In the genomic region with DNA sequence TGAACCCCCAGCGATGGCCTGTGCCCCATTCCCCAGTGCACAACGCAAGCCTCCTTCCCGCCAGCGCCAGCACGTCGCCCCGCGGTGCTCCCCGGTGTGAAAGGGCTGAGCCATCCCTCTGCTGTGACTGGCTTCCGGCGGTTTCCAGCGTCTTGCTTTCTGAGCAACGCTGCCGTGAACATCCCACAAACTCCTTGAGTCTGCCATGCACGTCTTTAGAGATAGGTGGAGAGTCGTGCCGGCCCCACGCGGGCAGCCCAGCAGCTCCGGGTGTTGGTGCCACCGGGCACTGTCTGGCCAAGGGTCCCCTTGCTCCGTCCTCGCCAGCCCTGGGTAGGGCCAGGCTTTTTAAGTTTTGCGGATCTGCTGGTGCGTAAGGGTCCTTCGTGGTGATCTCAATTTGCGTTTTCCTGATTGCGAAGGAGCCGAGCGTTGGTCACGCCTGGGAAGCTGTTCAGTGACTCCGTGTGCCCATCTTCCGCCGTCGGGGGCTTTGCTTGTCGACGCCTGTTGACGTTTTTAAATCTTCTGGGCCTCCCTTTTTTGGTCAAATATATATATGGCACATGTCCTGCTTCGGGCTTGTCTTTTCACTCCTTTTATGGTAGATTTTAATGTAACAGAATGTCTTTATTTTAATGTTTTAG, we compare ENCODE assay signal across 12 cellular contexts.
DNase-seq lines count a peak whose midpoint lies in the region; ATAC-seq and TF ChIP-seq lines count a peak whose summit lies in the region.
"Had no signal": no experiment of that assay in that cellular context is flagged by ENCODE, and none has a peak within 500 bp of the region (broad histone marks: within the 10 kb centered on the region; RNA-seq: fewer than 3 reads in every experiment).

No MANE protein-coding gene starts in this region.

- no peaks in the 10 kb centered on the region for H3K36me3 ChIP-seq in right atrium auricular region
- H3K36me3 ChIP-seq in naive thymus-derived CD4-positive, alpha-beta T cell (ENCODE audit: control insufficient read depth in 2 of 3, insufficient read depth in 3 of 3, low read length in 3 of 3), result no peaks in the 10 kb centered on the region
- H3K36me3 ChIP-seq in suprapubic skin, result no peaks in the 10 kb centered on the region
- H3K36me3 ChIP-seq: ovary had no signal

- H3K4me3 Mint-ChIP-seq in activated T-helper 2 cell treated with anti-CD3 and anti-CD28 coated beads, Interferon-gamma antibody, Interleukin-2, Interleukin-4, amounts not matched to agents 10 μg/mL and 5 μg/mL and 100 μg/mL, durations not matched to agents 14 hours and 24 hours and 36 hours (ENCODE audit: low read depth), result peak overlapping the region; percentile 61
- H3K4me3 Mint-ChIP-seq in naive thymus-derived CD4-positive, alpha-beta T cell, result peak overlapping the region; percentile 75 to 91 (median 84)

- DNase-seq in Right ventricle myocardium inferior (ENCODE audit: missing footprints) (peak; percentile 37), right atrium auricular region (ENCODE audit: low spot score) (no peak), suprapubic skin (ENCODE audit: low spot score in 2 of 2) (no peak), iPS-NIHi11 (ENCODE audit: low spot score) (no peak), NCI-H1436 treated with DMSO at 0.1 percent for 48 hours (lab: John Stamatoyannopoulos, UW) (no peak)
- peak; percentile 23 for DNase-seq in activated T-helper 2 cell treated with anti-CD3 and anti-CD28 coated beads, Interferon-gamma antibody, Interleukin-2, Interleukin-4, amounts not matched to agents 10 μg/mL and 5 μg/mL and 100 μg/mL, durations not matched to agents 14 hours and 24 hours and 36 hours (ENCODE audit: low spot score)
- peak in 6 of 9 donors; percentile 25 to 54 (median 44) for DNase-seq in naive thymus-derived CD4-positive, alpha-beta T cell
- DNase-seq: ACHN, cerebellar nuclear complex, NCI-H2171, ovary had no signal

- CTCF ChIA-PET in naive thymus-derived CD4-positive, alpha-beta T cell (lab: Charles Lee), result no interaction called here

- H3K4me3 ChIP-seq in right atrium auricular region, result no peak overlapping the region
- peak overlapping the region; percentile 37 for H3K4me3 ChIP-seq in naive thymus-derived CD4-positive, alpha-beta T cell (ENCODE audit: low read length)
- no peak overlapping the region for H3K4me3 ChIP-seq in suprapubic skin
- H3K4me3 ChIP-seq: ovary had no signal

- intact Hi-C loops in Right ventricle myocardium inferior (cut with DNase I), result no loop called here
- intact Hi-C loops in activated T-helper 2 cell treated with anti-CD3 and anti-CD28 coated beads, Interferon-gamma antibody, Interleukin-2, Interleukin-4, amounts not matched to agents 10 μg/mL and 5 μg/mL and 100 μg/mL, durations not matched to agents 14 hours and 24 hours and 36 hours (cut with micrococcal nuclease), result loop anchor here (10.0 kb wide), 1 partner anchor 154 kb away; a partner anchor contains a TSS
- intact Hi-C loops in naive thymus-derived CD4-positive, alpha-beta T cell (cut with micrococcal nuclease), result loop anchor here (5.0 to 10.0 kb wide), 4 partner anchors 164 to 457 kb away; no protein-coding TSS in a partner anchor

- TF ChIP-seq EP300 in suprapubic skin (IDR thresholded peaks at IDR 0.05), result no peak

- peaks cover 12% of the 10 kb centered on the region for H3K36me3 Mint-ChIP-seq in activated T-helper 2 cell treated with anti-CD3 and anti-CD28 coated beads, Interferon-gamma antibody, Interleukin-2, Interleukin-4, amounts not matched to agents 10 μg/mL and 5 μg/mL and 100 μg/mL, durations not matched to agents 14 hours and 24 hours and 36 hours (ENCODE audit: low read depth)
- peaks cover 0 to 11% (median 0%) of the 10 kb centered on the region in 5 donors for H3K36me3 Mint-ChIP-seq in naive thymus-derived CD4-positive, alpha-beta T cell

- H3K27me3 Mint-ChIP-seq in activated T-helper 2 cell treated with anti-CD3 and anti-CD28 coated beads, Interferon-gamma antibody, Interleukin-2, Interleukin-4, amounts not matched to agents 10 μg/mL and 5 μg/mL and 100 μg/mL, durations not matched to agents 14 hours and 24 hours and 36 hours (ENCODE audit: low read depth), result no peaks in the 10 kb centered on the region
- no peaks in the 10 kb centered on the region for H3K27me3 Mint-ChIP-seq in naive thymus-derived CD4-positive, alpha-beta T cell

- no peak for TF ChIP-seq CTCF in right atrium auricular region (IDR thresholded peaks at IDR 0.05)
- no peak for TF ChIP-seq CTCF in suprapubic skin (IDR thresholded peaks at IDR 0.05)

- WGBS in suprapubic skin, result 62% methylated on average over 39 of the region's 39 CpGs

- ATAC-seq in Right ventricle myocardium inferior, result no peak
- ATAC-seq in naive thymus-derived CD4-positive, alpha-beta T cell, result peak; percentile 40
- no peak for ATAC-seq in GM18519 (IDR thresholded peaks at IDR 0.05; ENCODE audit: low FRiP score, unreplicated experiment)

- H3K4me1 Mint-ChIP-seq in activated T-helper 2 cell treated with anti-CD3 and anti-CD28 coated beads, Interferon-gamma antibody, Interleukin-2, Interleukin-4, amounts not matched to agents 10 μg/mL and 5 μg/mL and 100 μg/mL, durations not matched to agents 14 hours and 24 hours and 36 hours (ENCODE audit: low read depth), result peaks cover 30% of the 10 kb centered on the region
- peaks cover 37 to 74% (median 58%) of the 10 kb centered on the region in 7 donors for H3K4me1 Mint-ChIP-seq in naive thymus-derived CD4-positive, alpha-beta T cell

- H3K9me3 ChIP-seq in right atrium auricular region (peaks cover 0 to 6% of the 10 kb centered on the region in 2 donors), suprapubic skin (no peaks in the 10 kb centered on the region)
- peaks cover 0 to 6% (median 0%) of the 10 kb centered on the region in 3 experiments for H3K9me3 ChIP-seq in naive thymus-derived CD4-positive, alpha-beta T cell (ENCODE audit: control insufficient read depth in 2 of 3, low read length in 3 of 3)
- H3K9me3 ChIP-seq: ovary had no signal

- no peak for TF ChIP-seq POLR2A in suprapubic skin (IDR thresholded peaks at IDR 0.05)

- POLR2A ChIA-PET in naive thymus-derived CD4-positive, alpha-beta T cell (lab: Charles Lee), result interaction anchor here (0.8 to 1.9 kb wide), 7 partner anchors 9 to 257 kb away, joined by 3 to 12 read pairs (median 3); no protein-coding TSS in a partner anchor

- peaks cover 11% of the 10 kb centered on the region for H3K9me3 Mint-ChIP-seq in activated T-helper 2 cell treated with anti-CD3 and anti-CD28 coated beads, Interferon-gamma antibody, Interleukin-2, Interleukin-4, amounts not matched to agents 10 μg/mL and 5 μg/mL and 100 μg/mL, durations not matched to agents 14 hours and 24 hours and 36 hours
- H3K9me3 Mint-ChIP-seq in naive thymus-derived CD4-positive, alpha-beta T cell, result peaks cover 0 to 10% (median 0%) of the 10 kb centered on the region in 11 donors

- H3K27me3 ChIP-seq in right atrium auricular region, result no peaks in the 10 kb centered on the region
- no peaks in the 10 kb centered on the region for H3K27me3 ChIP-seq in naive thymus-derived CD4-positive, alpha-beta T cell (ENCODE audit: control insufficient read depth in 2 of 2, insufficient read depth in 2 of 2, low read length in 2 of 2)
- H3K27me3 ChIP-seq in suprapubic skin, result peaks cover 27% of the 10 kb centered on the region
- H3K27me3 ChIP-seq: ovary had no signal

- H3K27ac ChIP-seq in right atrium auricular region (no peak overlapping the region), suprapubic skin (peak overlapping the region; percentile 55)
- peak overlapping the region; percentile 34 for H3K27ac ChIP-seq in naive thymus-derived CD4-positive, alpha-beta T cell (ENCODE audit: low read depth, low read length)
- H3K27ac ChIP-seq: ovary had no signal

- peak overlapping the region; percentile 66 for H3K27ac Mint-ChIP-seq in activated T-helper 2 cell treated with anti-CD3 and anti-CD28 coated beads, Interferon-gamma antibody, Interleukin-2, Interleukin-4, amounts not matched to agents 10 μg/mL and 5 μg/mL and 100 μg/mL, durations not matched to agents 14 hours and 24 hours and 36 hours
- H3K27ac Mint-ChIP-seq in naive thymus-derived CD4-positive, alpha-beta T cell, result peak overlapping the region; percentile 68 to 95 (median 90)

- peaks cover 0 to 9% of the 10 kb centered on the region in 2 donors for H3K4me1 ChIP-seq in right atrium auricular region
- peaks cover 29 to 56% of the 10 kb centered on the region in 2 donors for H3K4me1 ChIP-seq in naive thymus-derived CD4-positive, alpha-beta T cell (ENCODE audit: control insufficient read depth in 2 of 2, insufficient read depth in 2 of 2, low read length in 2 of 2)
- peaks cover 45% of the 10 kb centered on the region for H3K4me1 ChIP-seq in suprapubic skin

Comparison
In these comparisons a context has a peak if more than half of its experiments do, and no peak if none do; other contexts are left out.
1. DNase-seq: peak in Right ventricle myocardium inferior (single experiment), activated T-helper 2 cell treated with anti-CD3 and anti-CD28 coated beads, Interferon-gamma antibody, Interleukin-2, Interleukin-4, amounts not matched to agents 10 μg/mL and 5 μg/mL and 100 μg/mL, durations not matched to agents 14 hours and 24 hours and 36 hours (single experiment) and naive thymus-derived CD4-positive, alpha-beta T cell (6 of 9); none in right atrium auricular region (single experiment), suprapubic skin (0 of 2), iPS-NIHi11 (single experiment) and NCI-H1436 treated with DMSO at 0.1 percent for 48 hours (single experiment).
2. H3K27ac ChIP-seq: peak in naive thymus-derived CD4-positive, alpha-beta T cell (single experiment) and suprapubic skin (single experiment); none in right atrium auricular region (0 of 2).